8 cellular contexts compared by ENCODE assay signal in the genomic region with DNA sequence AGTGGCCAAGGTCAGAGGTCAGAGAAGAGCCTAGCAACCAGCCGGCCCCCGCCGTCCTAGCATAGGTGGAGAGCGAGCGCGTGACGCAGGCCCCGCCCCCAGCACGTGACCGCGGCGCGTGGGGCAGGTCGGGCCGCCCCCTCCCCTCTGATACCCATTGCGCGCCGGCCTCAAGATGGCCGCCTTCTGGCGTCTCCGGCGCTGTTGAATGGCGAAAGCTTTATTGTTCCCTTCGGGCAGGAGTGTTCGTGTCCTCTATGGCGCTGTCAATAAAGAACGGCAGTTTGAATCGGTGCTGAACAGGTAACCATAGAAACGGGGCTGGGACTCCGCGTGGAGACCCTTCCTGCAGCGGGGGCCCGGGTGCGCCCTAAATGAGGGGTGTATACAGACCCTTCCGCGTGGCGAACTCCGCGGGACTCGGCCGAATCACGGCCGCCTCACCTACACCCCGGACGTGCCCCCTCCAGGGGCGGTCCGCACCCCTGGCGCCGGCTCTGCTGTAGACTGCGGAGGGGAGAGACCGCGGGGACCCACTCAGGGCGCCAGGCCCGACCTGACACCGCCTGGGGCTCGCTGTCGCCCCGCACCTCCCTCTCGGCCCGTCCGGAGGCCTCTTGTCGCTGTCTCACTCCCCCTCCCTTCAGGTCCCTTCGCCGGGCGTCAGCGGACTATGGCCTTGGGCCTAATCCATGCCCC. TPM values are rescaled to one million over a fixed set of nuclear protein-coding genes. Genes with fewer than 3 reads are reported as not detected.
DNase-seq lines count a peak whose midpoint lies in the region; ATAC-seq and TF ChIP-seq lines count a peak whose summit lies in the region.

A gene with protein sequence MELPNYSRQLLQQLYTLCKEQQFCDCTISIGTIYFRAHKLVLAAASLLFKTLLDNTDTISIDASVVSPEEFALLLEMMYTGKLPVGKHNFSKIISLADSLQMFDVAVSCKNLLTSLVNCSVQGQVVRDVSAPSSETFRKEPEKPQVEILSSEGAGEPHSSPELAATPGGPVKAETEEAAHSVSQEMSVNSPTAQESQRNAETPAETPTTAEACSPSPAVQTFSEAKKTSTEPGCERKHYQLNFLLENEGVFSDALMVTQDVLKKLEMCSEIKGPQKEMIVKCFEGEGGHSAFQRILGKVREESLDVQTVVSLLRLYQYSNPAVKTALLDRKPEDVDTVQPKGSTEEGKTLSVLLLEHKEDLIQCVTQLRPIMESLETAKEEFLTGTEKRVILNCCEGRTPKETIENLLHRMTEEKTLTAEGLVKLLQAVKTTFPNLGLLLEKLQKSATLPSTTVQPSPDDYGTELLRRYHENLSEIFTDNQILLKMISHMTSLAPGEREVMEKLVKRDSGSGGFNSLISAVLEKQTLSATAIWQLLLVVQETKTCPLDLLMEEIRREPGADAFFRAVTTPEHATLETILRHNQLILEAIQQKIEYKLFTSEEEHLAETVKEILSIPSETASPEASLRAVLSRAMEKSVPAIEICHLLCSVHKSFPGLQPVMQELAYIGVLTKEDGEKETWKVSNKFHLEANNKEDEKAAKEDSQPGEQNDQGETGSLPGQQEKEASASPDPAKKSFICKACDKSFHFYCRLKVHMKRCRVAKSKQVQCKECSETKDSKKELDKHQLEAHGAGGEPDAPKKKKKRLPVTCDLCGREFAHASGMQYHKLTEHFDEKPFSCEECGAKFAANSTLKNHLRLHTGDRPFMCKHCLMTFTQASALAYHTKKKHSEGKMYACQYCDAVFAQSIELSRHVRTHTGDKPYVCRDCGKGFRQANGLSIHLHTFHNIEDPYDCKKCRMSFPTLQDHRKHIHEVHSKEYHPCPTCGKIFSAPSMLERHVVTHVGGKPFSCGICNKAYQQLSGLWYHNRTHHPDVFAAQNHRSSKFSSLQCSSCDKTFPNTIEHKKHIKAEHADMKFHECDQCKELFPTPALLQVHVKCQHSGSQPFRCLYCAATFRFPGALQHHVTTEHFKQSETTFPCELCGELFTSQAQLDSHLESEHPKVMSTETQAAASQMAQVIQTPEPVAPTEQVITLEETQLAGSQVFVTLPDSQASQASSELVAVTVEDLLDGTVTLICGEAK (plus strand): TSS at position 150 of the 699 bp plus-strand sequence. CDS start 38,098 bp downstream, outside the sequence.

- H3K9me2 ChIP-seq in neural cell (ENCODE audit: insufficient read depth, low read length): no peaks in the 10 kb centered on the region

- no peaks in the 10 kb centered on the region for H3K27me3 Mint-ChIP-seq in H9 (ENCODE audit: low read depth)
- no peaks in the 10 kb centered on the region for H3K27me3 Mint-ChIP-seq in stimulated activated naive CD8-positive, alpha-beta T cell treated with anti-CD3 and anti-CD28 coated beads, Interleukin-15, amount 100 ng/mL, for 72 hours

- H3K79me2 ChIP-seq in H9 (ENCODE audit: insufficient read depth, low read length): no peaks in the 10 kb centered on the region; the same call in 1 of the 2 replicates
- H3K79me2 ChIP-seq in neural cell (replicated peaks; ENCODE audit: insufficient read depth, low read length): peaks cover 8% of the 10 kb centered on the region

- H3K27me3 ChIP-seq in H9 (ENCODE audit: insufficient read depth, low read length) (no peaks in the 10 kb centered on the region), MG63 (no peaks in the 10 kb centered on the region), neural cell (ENCODE audit: insufficient read depth, low read depth, low read length) (no peaks in the 10 kb centered on the region)

- no peaks in the 10 kb centered on the region for H3K79me1 ChIP-seq in H9 (ENCODE audit: insufficient read depth, low read depth, low read length, poor library complexity, severe bottlenecking)

- peak; percentile 98 for ATAC-seq in stimulated activated naive CD8-positive, alpha-beta T cell treated with anti-CD3 and anti-CD28 coated beads, Interleukin-15, amount 100 ng/mL, for 72 hours

- H2AFZ ChIP-seq in H9 (ENCODE audit: low read length) (no peak within 1 kb of the TSS), neural cell (ENCODE audit: low read depth, low read length) (peak within 1 kb of the TSS; percentile 77)

- peak within 1 kb of the TSS; percentile 85 to 87 for H3K4me3 Mint-ChIP-seq in H9
- peak within 1 kb of the TSS; percentile 96 to 98 for H3K4me3 Mint-ChIP-seq in stimulated activated naive CD8-positive, alpha-beta T cell treated with anti-CD3 and anti-CD28 coated beads, Interleukin-15, amount 100 ng/mL, for 72 hours

- DNase-seq in ELR (ENCODE audit: low read depth): peak; percentile 94
- DNase-seq in H9: peak; percentile 98
- peak; percentile 97 for DNase-seq in MG63
- DNase-seq in SIG-M5 (lab: John Stamatoyannopoulos, UW): peak; percentile 54
- peak; percentile 87 for DNase-seq in activated gamma-delta T cell (lab: John Stamatoyannopoulos, UW)
- peak; percentile 98 for DNase-seq in fibroblast of villous mesenchyme (ENCODE audit: low read depth)
- DNase-seq in stimulated activated naive CD8-positive, alpha-beta T cell treated with anti-CD3 and anti-CD28 coated beads, Interleukin-15, amount 100 ng/mL, for 72 hours: peak; percentile 92 to 95

- no peaks in the 10 kb centered on the region for H3K9me3 ChIP-seq in H9 (ENCODE audit: control insufficient read depth, low read depth, low read length)
- no peaks in the 10 kb centered on the region for H3K9me3 ChIP-seq in MG63
- H3K9me3 ChIP-seq in neural cell (ENCODE audit: low read length): no peaks in the 10 kb centered on the region

- peak within 1 kb of the TSS; percentile 81 to 94 (median 89) for H3K27ac Mint-ChIP-seq in H9
- H3K27ac Mint-ChIP-seq in stimulated activated naive CD8-positive, alpha-beta T cell treated with anti-CD3 and anti-CD28 coated beads, Interleukin-15, amount 100 ng/mL, for 72 hours: peak within 1 kb of the TSS; percentile 96 to 99

- no peak for TF ChIP-seq RAD21 in neural cell (conservative IDR thresholded peaks at IDR 0.05)

- peaks cover 4% of the 10 kb centered on the region for H3F3A ChIP-seq in neural cell (ENCODE audit: insufficient read depth, low read length, poor library complexity, severe bottlenecking)

- H2BK12ac ChIP-seq in H9 (ENCODE audit: insufficient read length, low read depth, low read length): no peak within 1 kb of the TSS

- no peaks in the 10 kb centered on the region for H3K9me3 Mint-ChIP-seq in H9
- peaks cover 6% of the 10 kb centered on the region in 2 donors for H3K9me3 Mint-ChIP-seq in stimulated activated naive CD8-positive, alpha-beta T cell treated with anti-CD3 and anti-CD28 coated beads, Interleukin-15, amount 100 ng/mL, for 72 hours

- H2BK120ac ChIP-seq in H9 (ENCODE audit: low read depth, low read length, poor library complexity, severe bottlenecking): no peak within 1 kb of the TSS

- no peaks in the 10 kb centered on the region; the same call in 1 of the 2 replicates for H3K36me3 ChIP-seq in MG63
- H3K36me3 ChIP-seq in neural cell (ENCODE audit: insufficient read depth, low read length): no peaks in the 10 kb centered on the region

- peak within 1 kb of the TSS; percentile 18; the same call in 1 of the 2 replicates for H3K14ac ChIP-seq in H9 (ENCODE audit: insufficient read depth, low read length)

- H3T11ph ChIP-seq in H9 (ENCODE audit: low read length): no peak within 1 kb of the TSS

- no peak within 1 kb of the TSS for H2BK20ac ChIP-seq in H9 (ENCODE audit: low read depth, low read length, poor library complexity, severe bottlenecking)

- TF ChIP-seq CTCF in H9 (conservative IDR thresholded peaks at IDR 0.05) (no peak), fibroblast of villous mesenchyme (IDR thresholded peaks at IDR 0.05; ENCODE audit: insufficient read depth, low read depth, low read length) (no peak), neural cell (IDR thresholded peaks at IDR 0.05; ENCODE audit: poor library complexity, severe bottlenecking) (no peak)

- H3K56ac ChIP-seq in H9 (ENCODE audit: insufficient read length, low read depth, low read length): no peak within 1 kb of the TSS

- H3K27ac ChIP-seq in H9 (ENCODE audit: insufficient read length, low read depth, low read length) (peak within 1 kb of the TSS; percentile 18), neural cell (ENCODE audit: low read length) (peak within 1 kb of the TSS; percentile 91)

- H3K4me1 Mint-ChIP-seq in H9: peaks cover 28 to 30% of the 10 kb centered on the region in 2 experiments
- H3K4me1 Mint-ChIP-seq in stimulated activated naive CD8-positive, alpha-beta T cell treated with anti-CD3 and anti-CD28 coated beads, Interleukin-15, amount 100 ng/mL, for 72 hours: peaks cover 40% of the 10 kb centered on the region

- WGBS in H9 (ENCODE audit: extremely low coverage, insufficient read length, low lambda C conversion rate): no CpG with 5 or more reads among the region's 66 CpGs

- H2AK5ac ChIP-seq in H9 (ENCODE audit: insufficient read length, low read length): no peak within 1 kb of the TSS

- H4K91ac ChIP-seq in H9 (ENCODE audit: insufficient read length, low read depth, low read length): no peak within 1 kb of the TSS

- no peak within 1 kb of the TSS for H2BK5ac ChIP-seq in H9 (ENCODE audit: insufficient read length, low read length)

- H3K18ac ChIP-seq in H9 (ENCODE audit: insufficient read length, low read depth, low read length): peak within 1 kb of the TSS; percentile 44

- peak within 1 kb of the TSS; percentile 45 for H4K5ac ChIP-seq in H9 (ENCODE audit: insufficient read length, low read depth, low read length)

- H3K4me1 ChIP-seq in H9 (ENCODE audit: insufficient read depth, low read length): peaks cover 9% of the 10 kb centered on the region; the same call in 1 of the 2 replicates

- no peak within 1 kb of the TSS for H4K8ac ChIP-seq in H9 (replicated peaks; ENCODE audit: insufficient read length, low read depth, low read length)

- H3K36me3 Mint-ChIP-seq in H9 (ENCODE audit: insufficient read depth in 1 of 3, low read depth in 3 of 3): no peaks in the 10 kb centered on the region

- no peak within 1 kb of the TSS for H2BK15ac ChIP-seq in H9 (ENCODE audit: low read depth, low read length)

- no peak within 1 kb of the TSS for H3K23ac ChIP-seq in H9 (ENCODE audit: insufficient read length, low read depth, low read length)

- H4K20me1 ChIP-seq in H9 (ENCODE audit: control insufficient read depth, insufficient read depth, insufficient read length) (no peaks in the 10 kb centered on the region), neural cell (ENCODE audit: insufficient read depth) (no peaks in the 10 kb centered on the region)

- H3K23me2 ChIP-seq in H9 (ENCODE audit: insufficient read length, low read depth, low read length, poor library complexity, severe bottlenecking): peaks cover 6% of the 10 kb centered on the region

- peak within 1 kb of the TSS; percentile 93 for H3K4me3 ChIP-seq in MG63
- H3K4me3 ChIP-seq in fibroblast of villous mesenchyme (ENCODE audit: low read depth, low read length): peak within 1 kb of the TSS; percentile 86
- H3K4me3 ChIP-seq in neural cell (ENCODE audit: low read length): peak within 1 kb of the TSS; percentile 86

- H3K4ac ChIP-seq in H9 (ENCODE audit: low read depth, low read length): no peak within 1 kb of the TSS

- H3K9ac ChIP-seq in H9 (ENCODE audit: extremely low read depth, insufficient read length, low read length): peak within 1 kb of the TSS; percentile 8
- H3K9ac ChIP-seq in neural cell (ENCODE audit: low read length): peak within 1 kb of the TSS; percentile 94

- TF ChIP-seq EP300 in neural cell (conservative IDR thresholded peaks at IDR 0.05; ENCODE audit: poor library complexity, severe bottlenecking): peak; percentile 91

- H3K4me2 ChIP-seq in H9 (ENCODE audit: insufficient read depth, insufficient read length, low read length) (peak within 1 kb of the TSS; percentile 95), neural cell (ENCODE audit: low read length) (peak within 1 kb of the TSS; percentile 79)

RNA-seq across cellular contexts. Expression of the gene that starts here (rescaled TPM):
- 14.6 and 16.3 TPM in 2 replicates for total RNA-seq in H9 (2021)
- total RNA-seq in MG63 (2014; rRNA removed; shearing (Covaris generic); ENCODE audit: low replicate concordance): 10.0 and 11.2 TPM in 2 replicates
- 11.6 and 15.5 TPM in 2 replicates for total RNA-seq in fibroblast of villous mesenchyme
- polyA plus RNA-seq in neural cell: 12.2 and 12.7 TPM in 2 replicates
- 14.4 and 15.6 TPM in 2 replicates for polyA minus RNA-seq in neural cell

Comparison
In these comparisons a context has a peak if more than half of its experiments do, and no peak if none do; other contexts are left out.
1. Peak in every context shown above with its lines: DNase-seq, ATAC-seq, H3K4me3 ChIP-seq and H3K27ac ChIP-seq.